Comparison of ENCODE assay signal across 8 cellular contexts in the genomic region with DNA sequence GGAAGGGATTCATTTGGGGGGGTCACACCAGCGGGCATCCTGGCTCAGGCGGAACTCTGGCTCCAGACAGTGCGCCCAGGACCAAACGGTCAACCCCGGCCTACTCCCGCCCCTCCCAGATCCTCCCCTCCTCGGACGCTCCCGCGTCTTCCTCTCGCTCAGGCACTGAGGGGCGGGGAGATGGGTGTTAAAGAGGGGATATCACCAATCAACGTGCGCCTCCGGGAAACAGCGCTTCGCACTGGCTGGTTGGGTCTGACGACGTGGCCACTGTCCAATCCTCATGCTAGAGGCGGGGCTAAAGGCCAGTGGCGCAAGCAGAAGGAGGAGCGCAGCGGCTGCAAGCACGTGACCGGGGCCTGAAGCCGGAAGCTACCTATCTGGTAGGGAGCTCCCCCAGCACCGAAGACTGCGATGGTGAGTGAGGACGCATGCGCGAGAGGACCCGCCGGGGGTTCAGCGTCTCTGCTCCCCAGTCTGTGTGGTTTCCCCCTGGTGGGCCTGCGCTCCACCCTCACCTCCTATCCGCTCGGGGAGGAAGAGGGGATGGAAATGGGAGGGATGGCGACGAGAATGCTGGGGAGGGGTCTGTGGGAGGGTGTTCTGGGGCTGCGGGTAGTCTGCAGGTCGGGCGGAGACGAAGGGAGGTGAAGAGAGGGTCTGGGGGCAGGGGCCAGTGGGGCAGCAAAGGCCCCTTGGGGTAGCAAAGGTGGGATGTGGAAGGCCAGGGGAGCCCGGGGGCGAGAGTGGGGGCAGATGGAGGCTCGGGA.
DNase-seq lines count a peak whose midpoint lies in the region; ATAC-seq and FAIRE-seq lines count a peak whose summit lies in the region.

A gene (plus strand): TSS at position 360 of the 770 bp plus-strand sequence. CDS start 55 bp downstream, at position 415.

- peak within 1 kb of the TSS; percentile 97 to 99 for H3K27ac Mint-ChIP-seq in effector memory CD8-positive, alpha-beta T cell
- H3K27ac Mint-ChIP-seq in memory B cell = peak within 1 kb of the TSS; percentile 95

- no peaks in the 10 kb centered on the region for H3K27me3 Mint-ChIP-seq in effector memory CD8-positive, alpha-beta T cell
- no peaks in the 10 kb centered on the region for H3K27me3 Mint-ChIP-seq in memory B cell

- peak within 1 kb of the TSS; percentile 98 to 99 for H3K4me3 Mint-ChIP-seq in effector memory CD8-positive, alpha-beta T cell
- peak within 1 kb of the TSS; percentile 98 for H3K4me3 Mint-ChIP-seq in memory B cell

- peaks cover 30 to 31% of the 10 kb centered on the region in 2 donors for H3K4me1 Mint-ChIP-seq in effector memory CD8-positive, alpha-beta T cell (ENCODE audit: low read depth in 2 of 2)
- peaks cover 24% of the 10 kb centered on the region for H3K4me1 Mint-ChIP-seq in memory B cell

- ATAC-seq in GM21367 (IDR thresholded peaks at IDR 0.05; ENCODE audit: unreplicated experiment) (peak; percentile 96), memory B cell (ENCODE audit: low read depth) (peak; percentile 92)
- ATAC-seq in effector memory CD8-positive, alpha-beta T cell (replicated peaks) = peak; percentile 92

- no peaks in the 10 kb centered on the region for H3K9me3 Mint-ChIP-seq in effector memory CD8-positive, alpha-beta T cell
- no peaks in the 10 kb centered on the region for H3K9me3 Mint-ChIP-seq in memory B cell

- peak; percentile 99 for DNase-seq in COR-L47 (lab: John Stamatoyannopoulos, UW)
- DNase-seq in HTR-8/SVneo (ENCODE audit: insufficient read length, low spot score) = peak; percentile 94
- DNase-seq in NOMO-1 treated with dmso at 0.1 percent for 144 hours (lab: John Stamatoyannopoulos, UW; ENCODE audit: unreplicated experiment) = peak; percentile 100
- DNase-seq in activated CD8-positive, alpha-beta memory T cell treated with anti-CD3 and anti-CD28 coated beads for 48 hours (ENCODE audit: low read depth in 2 of 3, low spot score in 2 of 3) = peak; percentile 69 to 95 (median 92)
- peak; percentile 96 to 97 (median 97) for DNase-seq in effector memory CD8-positive, alpha-beta T cell
- peak; percentile 87 to 96 for DNase-seq in memory B cell (ENCODE audit: low spot score in 2 of 2)
- DNase-seq in stimulated activated CD8-positive, alpha-beta memory T cell treated with anti-CD3 and anti-CD28 coated beads, Interleukin-12 subunit alpha, Interleukin-12 subunit beta, amount 100 ng/mL, for 24 hours (ENCODE audit: extremely low read depth) = peak; percentile 95

- peak; percentile 97 for FAIRE-seq in HTR-8/SVneo (lab: Jason Lieb, UNC)

- H3K36me3 Mint-ChIP-seq in effector memory CD8-positive, alpha-beta T cell (ENCODE audit: insufficient read depth) = peaks cover 31% of the 10 kb centered on the region
- peaks cover 10% of the 10 kb centered on the region for H3K36me3 Mint-ChIP-seq in memory B cell

Comparison
In these comparisons a context has a peak if more than half of its experiments do, and no peak if none do; other contexts are left out.
1. Peak in every context shown above with its lines: DNase-seq and ATAC-seq.